In genomic region chr15:49673861-49674260, GRCh38 we compare ENCODE assay signal across 27 cellular contexts.
"Had no signal": no experiment of that assay in that cellular context is flagged by ENCODE, and none has a peak within 500 bp of the region (broad histone marks: within the 10 kb centered on the region; RNA-seq: fewer than 3 reads in every experiment).

No MANE protein-coding gene starts in this region.

- H3K4me2 ChIP-seq: hepatocyte had no signal

- H3K27ac Mint-ChIP-seq: activated naive CD4-positive, alpha-beta T cell treated with anti-CD3 and anti-CD28 coated beads, Interleukin-2, amount 50 U/mL, for 72 hours; activated T-cell treated with anti-CD3 and anti-CD28 coated beads, Interleukin-2, amount 50 U/mL, for 72 hours; immature natural killer cell; memory B cell; naive thymus-derived CD8-positive, alpha-beta T cell; T-cell; T-helper 2 cell treated with Interferon-gamma antibody and Interleukin-4, amounts not matched to agents 5 μg/mL and 100 μg/mL, for 36 hours had no signal

- H3K27ac ChIP-seq: body of pancreas, cardiac muscle cell, colonic mucosa, parathyroid adenoma, testis, transverse colon had no signal

- H3K4me3 Mint-ChIP-seq: activated T-cell treated with anti-CD3 and anti-CD28 coated beads, Interleukin-2, amount 50 U/mL, for 72 hours; immature natural killer cell; memory B cell; naive thymus-derived CD8-positive, alpha-beta T cell; neural crest cell; T-cell; T-helper 2 cell treated with Interferon-gamma antibody and Interleukin-4, amounts not matched to agents 5 μg/mL and 100 μg/mL, for 36 hours had no signal

- DNase-seq: activated CD4-positive, alpha-beta T cell treated with anti-CD3 and anti-CD28 coated beads for 4 hours; activated CD4-positive, alpha-beta T cell treated with anti-CD3 and anti-CD28 coated beads, Interleukin-2, amount 50 U/mL, for 4 hours; activated naive CD4-positive, alpha-beta T cell; activated T-cell treated with anti-CD3 and anti-CD28 coated beads for 4 hours; activated T-cell treated with anti-CD3 and anti-CD28 coated beads, Interleukin-2, amount 50 U/mL, for 72 hours; anterior cingulate cortex; body of pancreas; cerebellar nuclear complex; colonic mucosa; effector CD8-positive, alpha-beta T cell; immature natural killer cell; kidney; naive thymus-derived CD8-positive, alpha-beta T cell; nucleus accumbens; right cardiac atrium; stimulated activated naive CD4-positive, alpha-beta T cell; T-cell; testis; transverse colon had no signal

- H3K9me3 Mint-ChIP-seq: memory B cell; naive thymus-derived CD8-positive, alpha-beta T cell; neural crest cell; T-cell; T-helper 2 cell treated with Interferon-gamma antibody and Interleukin-4, amounts not matched to agents 5 μg/mL and 100 μg/mL, for 36 hours had no signal

- FAIRE-seq: kidney had no signal

- H3K27me3 ChIP-seq: body of pancreas, cardiac muscle cell, colonic mucosa, gastroesophageal sphincter, hepatocyte, testis, transverse colon had no signal

- H3K36me3 Mint-ChIP-seq: activated naive CD4-positive, alpha-beta T cell treated with anti-CD3 and anti-CD28 coated beads, Interleukin-2, amount 50 U/mL, for 72 hours; immature natural killer cell; memory B cell; naive thymus-derived CD8-positive, alpha-beta T cell; T-cell had no signal

- H3K36me3 ChIP-seq: cardiac muscle cell, colonic mucosa, gastroesophageal sphincter, transverse colon had no signal

- ATAC-seq: activated naive CD4-positive, alpha-beta T cell treated with anti-CD3 and anti-CD28 coated beads, Interleukin-2, amount 50 U/mL, for 72 hours; activated T-cell treated with anti-CD3 and anti-CD28 coated beads, Interleukin-2, amount 50 U/mL, for 72 hours; body of pancreas; gastroesophageal sphincter; naive thymus-derived CD8-positive, alpha-beta T cell; right cardiac atrium; T-cell had no signal

- H3K9me3 ChIP-seq: body of pancreas, colonic mucosa, gastroesophageal sphincter, testis, transverse colon had no signal

- H3K4me1 ChIP-seq: body of pancreas, colonic mucosa, gastroesophageal sphincter, parathyroid adenoma, testis had no signal

- H3K4me1 Mint-ChIP-seq: immature natural killer cell; memory B cell; naive thymus-derived CD8-positive, alpha-beta T cell; T-cell had no signal

- H3K4me3 ChIP-seq: body of pancreas, cardiac muscle cell, colonic mucosa, gastroesophageal sphincter, hepatocyte, testis, transverse colon had no signal
